In the genomic region with DNA sequence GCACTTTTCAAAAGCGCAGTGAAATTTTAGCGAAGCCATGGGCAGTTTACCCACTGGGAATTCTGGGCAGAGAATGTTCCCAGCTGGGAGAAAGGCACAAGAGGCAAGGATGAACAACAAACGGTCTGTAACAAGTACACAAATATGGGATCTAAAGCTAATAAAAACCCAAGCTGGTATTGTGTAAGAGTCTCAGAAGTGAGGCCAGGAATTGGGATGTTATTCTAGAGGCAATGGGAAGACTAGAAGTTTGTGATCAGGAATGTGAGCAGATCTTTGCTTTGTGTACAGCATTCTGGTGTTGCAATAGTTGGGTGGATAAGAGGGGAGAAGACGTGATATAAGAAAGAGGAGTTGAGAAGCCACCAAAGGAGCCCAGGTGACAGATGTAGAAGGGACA, we compare ENCODE assay signal across 25 cellular contexts. TPM values are rescaled to one million over a fixed set of nuclear protein-coding genes. Genes with fewer than 3 reads are reported as not detected.
DNase-seq lines count a peak whose midpoint lies in the region; ATAC-seq and TF ChIP-seq lines count a peak whose summit lies in the region.
"Had no signal": no experiment of that assay in that cellular context is flagged by ENCODE, and none has a peak within 500 bp of the region (broad histone marks: within the 10 kb centered on the region; RNA-seq: fewer than 3 reads in every experiment).

No MANE protein-coding gene starts in this region.

- H3K4me3 Mint-ChIP-seq in activated naive CD8-positive, alpha-beta T cell treated with anti-CD3 and anti-CD28 coated beads for 36 hours, result no peak overlapping the region
- H3K4me3 Mint-ChIP-seq: H9; stimulated activated naive B cell treated with anti-CD40 and anti-IgM and Interleukin-4, amounts not matched to agents 10 μg/mL and 1 μg/mL and 100 μg/mL, for 72 hours; T-helper 1 cell treated with Interleukin-12 subunit alpha and Interleukin-12 subunit beta and Interleukin-4 antibody, amounts not matched to agents 30 μg/mL and 1 μg/mL, for 36 hours had no signal

- no peaks in the 10 kb centered on the region for H3K27me3 Mint-ChIP-seq in activated naive CD8-positive, alpha-beta T cell treated with anti-CD3 and anti-CD28 coated beads for 36 hours
- H3K27me3 Mint-ChIP-seq: stimulated activated naive B cell treated with anti-CD40 and anti-IgM and Interleukin-4, amounts not matched to agents 10 μg/mL and 1 μg/mL and 100 μg/mL, for 72 hours had no signal

- DNase-seq in activated naive CD4-positive, alpha-beta T cell treated with anti-CD3 and anti-CD28 coated beads, Interleukin-2, amount 50 U/mL, for 72 hours (ENCODE audit: low spot score in 2 of 2), result no peak
- no peak for DNase-seq in activated naive CD4-positive, alpha-beta T cell (lab: John Stamatoyannopoulos, UW)
- no peak for DNase-seq in activated naive CD8-positive, alpha-beta T cell treated with anti-CD3 and anti-CD28 coated beads for 36 hours
- DNase-seq in fibroblast of villous mesenchyme (ENCODE audit: low read depth) (peak; percentile 85), GM19240 (ENCODE audit: insufficient read length, low spot score) (no peak), left ventricle myocardium superior (no peak)
- DNase-seq: ACHN; activated effector memory CD4-positive, alpha-beta T cell treated with anti-CD3 and anti-CD28 coated beads, Interleukin-2, amount 50 U/mL, for 16 hours; anterior cingulate cortex; dermis blood vessel endothelial cell; H9; heart right ventricle; mesendoderm; NCI-H1930; occipital lobe; RPMI8226; stimulated activated CD4-positive, alpha-beta T cell treated with anti-CD3 and anti-CD28 coated beads, Interleukin-2, amount 100 ng/mL, for 48 hours; stimulated activated naive B cell treated with anti-CD40 and anti-IgM and Interleukin-4, amounts not matched to agents 10 μg/mL and 1 μg/mL and 100 μg/mL, for 72 hours; uterus had no signal

- H3K27ac Mint-ChIP-seq in activated naive CD4-positive, alpha-beta T cell treated with anti-CD3 and anti-CD28 coated beads, Interleukin-2, amount 50 U/mL, for 72 hours, result peak overlapping the region; percentile 5 to 25
- H3K27ac Mint-ChIP-seq in activated naive CD8-positive, alpha-beta T cell treated with anti-CD3 and anti-CD28 coated beads for 36 hours, result peak overlapping the region; percentile 8
- H3K27ac Mint-ChIP-seq: H9; stimulated activated naive B cell treated with anti-CD40 and anti-IgM and Interleukin-4, amounts not matched to agents 10 μg/mL and 1 μg/mL and 100 μg/mL, for 72 hours; T-helper 1 cell treated with Interleukin-12 subunit alpha and Interleukin-12 subunit beta and Interleukin-4 antibody, amounts not matched to agents 30 μg/mL and 1 μg/mL, for 36 hours had no signal

- TF ChIP-seq CTCF in fibroblast of villous mesenchyme (IDR thresholded peaks at IDR 0.05; ENCODE audit: insufficient read depth, low read depth, low read length), result no peak

- intact Hi-C loops in left ventricle myocardium superior (cut with micrococcal nuclease), result no loop called here

- no peaks in the 10 kb centered on the region for H3K9me3 Mint-ChIP-seq in activated naive CD4-positive, alpha-beta T cell treated with anti-CD3 and anti-CD28 coated beads, Interleukin-2, amount 50 U/mL, for 72 hours
- H3K9me3 Mint-ChIP-seq in activated naive CD8-positive, alpha-beta T cell treated with anti-CD3 and anti-CD28 coated beads for 36 hours, result no peaks in the 10 kb centered on the region
- H3K9me3 Mint-ChIP-seq: H9; stimulated activated naive B cell treated with anti-CD40 and anti-IgM and Interleukin-4, amounts not matched to agents 10 μg/mL and 1 μg/mL and 100 μg/mL, for 72 hours; T-helper 1 cell treated with Interleukin-12 subunit alpha and Interleukin-12 subunit beta and Interleukin-4 antibody, amounts not matched to agents 30 μg/mL and 1 μg/mL, for 36 hours had no signal

- peaks cover 26 to 30% of the 10 kb centered on the region in 2 donors for H3K36me3 Mint-ChIP-seq in activated naive CD4-positive, alpha-beta T cell treated with anti-CD3 and anti-CD28 coated beads, Interleukin-2, amount 50 U/mL, for 72 hours
- peaks cover 42% of the 10 kb centered on the region for H3K36me3 Mint-ChIP-seq in activated naive CD8-positive, alpha-beta T cell treated with anti-CD3 and anti-CD28 coated beads for 36 hours

- peaks cover 24% of the 10 kb centered on the region for H3K4me1 Mint-ChIP-seq in activated naive CD8-positive, alpha-beta T cell treated with anti-CD3 and anti-CD28 coated beads for 36 hours

- H3K4me3 ChIP-seq in fibroblast of villous mesenchyme (ENCODE audit: low read depth, low read length), result no peak overlapping the region
- H3K4me3 ChIP-seq: cardiac muscle cell, heart right ventricle, smooth muscle cell, thoracic aorta, uterus had no signal

- no peak for ATAC-seq in activated naive CD4-positive, alpha-beta T cell treated with anti-CD3 and anti-CD28 coated beads, Interleukin-2, amount 50 U/mL, for 72 hours
- ATAC-seq in GM21717 (IDR thresholded peaks at IDR 0.05; ENCODE audit: unreplicated experiment), result no peak
- ATAC-seq in HG03039 (IDR thresholded peaks at IDR 0.05; ENCODE audit: unreplicated experiment), result no peak
- no peak for ATAC-seq in left ventricle myocardium superior
- ATAC-seq: heart right ventricle had no signal

RNA-seq across cellular contexts. Expression of a gene that starts 15.0 kb away (rescaled TPM):
- under 1 TPM; 0.09 to 0.23 TPM for total RNA-seq in activated naive CD4-positive, alpha-beta T cell treated with anti-CD3 and anti-CD28 coated beads, Interleukin-2, amount 50 U/mL, for 72 hours
- under 1 TPM; 0.32 to 0.45 TPM for total RNA-seq in activated naive CD8-positive, alpha-beta T cell treated with anti-CD3 and anti-CD28 coated beads for 36 hours
- 0.64 and 0.86 TPM in 2 replicates for total RNA-seq in fibroblast of villous mesenchyme
- 0.25 TPM for total RNA-seq in left ventricle myocardium superior
